In the genomic region with DNA sequence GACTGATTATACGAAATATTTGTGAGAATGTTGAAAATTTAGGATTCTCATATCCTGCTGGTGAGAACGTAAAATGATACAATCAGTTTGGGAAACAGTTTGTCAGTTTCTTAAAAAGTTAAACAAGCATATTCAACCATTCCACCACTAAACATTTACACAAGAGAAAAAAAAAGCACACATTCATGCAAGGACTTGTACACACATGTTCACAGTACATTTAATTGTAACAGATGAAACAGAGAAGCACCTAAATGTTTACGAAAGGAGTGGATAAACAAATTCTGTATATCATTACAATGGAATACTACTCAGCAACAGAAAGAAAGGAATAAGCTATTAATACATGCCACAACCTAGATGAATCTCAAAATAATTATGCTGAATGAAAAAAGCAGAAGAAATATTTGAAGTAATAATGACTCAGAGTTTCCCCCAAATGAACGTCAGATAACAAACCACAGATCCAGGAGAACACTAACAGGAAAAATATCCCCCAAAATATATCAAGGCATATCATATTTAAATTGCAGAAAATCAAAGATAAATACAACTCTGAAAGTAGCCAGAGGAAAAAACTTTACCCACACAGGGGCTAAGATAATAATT, we compare ENCODE assay signal across 18 cellular contexts. TPM values are rescaled to one million over a fixed set of nuclear protein-coding genes. Genes with fewer than 3 reads are reported as not detected.
DNase-seq lines count a peak whose midpoint lies in the region; ATAC-seq and TF ChIP-seq lines count a peak whose summit lies in the region.
"Had no signal": no experiment of that assay in that cellular context is flagged by ENCODE, and none has a peak within 500 bp of the region (broad histone marks: within the 10 kb centered on the region; RNA-seq: fewer than 3 reads in every experiment).

No MANE protein-coding gene starts in this region.

- ATAC-seq in activated T-cell treated with anti-CD3 and anti-CD28 coated beads, Interleukin-2, amount 50 U/mL, for 72 hours (replicated peaks in 1 of 2) = no peak
- ATAC-seq in activated T-helper 17 cell treated with anti-CD3 and anti-CD28 coated beads, Interleukin-2, amount 50 U/mL, for 72 hours (replicated peaks) = no peak
- no peak for ATAC-seq in HG03097 (IDR thresholded peaks at IDR 0.05; ENCODE audit: low FRiP score, unreplicated experiment)

- TF ChIP-seq CTCF in fibroblast of the aortic adventitia (IDR thresholded peaks at IDR 0.05; ENCODE audit: insufficient read depth, low read length) (no peak), vagina (IDR thresholded peaks at IDR 0.05) (no peak)

- no peak overlapping the region for H3K4me3 ChIP-seq in fibroblast of the aortic adventitia (ENCODE audit: low read depth, low read length)
- H3K4me3 ChIP-seq in vagina = peak overlapping the region in 1 of 2 donors; percentile 6
- H3K4me3 ChIP-seq: lower lobe of right lung, SK-N-MC had no signal

- H3K27ac Mint-ChIP-seq in activated T-cell treated with anti-CD3 and anti-CD28 coated beads, Interleukin-2, amount 50 U/mL, for 72 hours = peak overlapping the region; percentile 73
- peak overlapping the region; percentile 7 for H3K27ac Mint-ChIP-seq in activated T-helper 17 cell treated with anti-CD3 and anti-CD28 coated beads, Interleukin-2, amount 50 U/mL, for 72 hours
- H3K27ac Mint-ChIP-seq: activated naive CD4-positive, alpha-beta T cell treated with anti-CD3 and anti-CD28 coated beads for 36 hours had no signal

- peak overlapping the region; percentile 64 for H3K27ac ChIP-seq in vagina
- H3K27ac ChIP-seq: lower lobe of right lung, SK-N-MC had no signal

- H3K27me3 Mint-ChIP-seq in activated T-cell treated with anti-CD3 and anti-CD28 coated beads, Interleukin-2, amount 50 U/mL, for 72 hours (ENCODE audit: low read depth) = no peaks in the 10 kb centered on the region
- no peaks in the 10 kb centered on the region for H3K27me3 Mint-ChIP-seq in activated T-helper 17 cell treated with anti-CD3 and anti-CD28 coated beads, Interleukin-2, amount 50 U/mL, for 72 hours

- H3K27me3 ChIP-seq in vagina = no peaks in the 10 kb centered on the region

- peaks cover 4% of the 10 kb centered on the region for H3K4me1 Mint-ChIP-seq in activated T-cell treated with anti-CD3 and anti-CD28 coated beads, Interleukin-2, amount 50 U/mL, for 72 hours (ENCODE audit: low read depth)
- H3K4me1 Mint-ChIP-seq in activated T-helper 17 cell treated with anti-CD3 and anti-CD28 coated beads, Interleukin-2, amount 50 U/mL, for 72 hours = peaks cover 15% of the 10 kb centered on the region

- peaks cover 2 to 6% of the 10 kb centered on the region in 2 donors for H3K36me3 Mint-ChIP-seq in activated T-cell treated with anti-CD3 and anti-CD28 coated beads, Interleukin-2, amount 50 U/mL, for 72 hours (ENCODE audit: insufficient read depth in 2 of 2)
- H3K36me3 Mint-ChIP-seq in activated T-helper 17 cell treated with anti-CD3 and anti-CD28 coated beads, Interleukin-2, amount 50 U/mL, for 72 hours (ENCODE audit: low read depth) = peaks cover 63% of the 10 kb centered on the region

- H3K9me3 Mint-ChIP-seq in activated T-cell treated with anti-CD3 and anti-CD28 coated beads, Interleukin-2, amount 50 U/mL, for 72 hours = peaks cover 2% of the 10 kb centered on the region in 2 donors
- H3K9me3 Mint-ChIP-seq in activated T-helper 17 cell treated with anti-CD3 and anti-CD28 coated beads, Interleukin-2, amount 50 U/mL, for 72 hours = no peaks in the 10 kb centered on the region
- H3K9me3 Mint-ChIP-seq: activated naive CD4-positive, alpha-beta T cell treated with anti-CD3 and anti-CD28 coated beads for 36 hours had no signal

- DNase-seq in activated T-cell treated with anti-CD3 and anti-CD28 coated beads, Interleukin-2, amount 50 U/mL, for 72 hours = no peak
- no peak for DNase-seq in activated T-cell treated with anti-CD3 and anti-CD28 coated beads, Interleukin-2, amount 50 U/mL, for 1 hour
- DNase-seq in fibroblast of the aortic adventitia (ENCODE audit: low read depth) (peak; percentile 88), vagina (ENCODE audit: extremely low spot score in 2 of 2) (no peak), NK-92 (lab: John Stamatoyannopoulos, UW; ENCODE audit: unreplicated experiment) (no peak)
- DNase-seq in activated naive CD4-positive, alpha-beta T cell treated with Interleukin-2 at 50 U/mL for 16 hours = no peak
- DNase-seq: 8988T; activated CD4-positive, alpha-beta T cell treated with anti-CD3 and anti-CD28 coated beads for 4 hours; activated naive CD4-positive, alpha-beta T cell treated with anti-CD3 and anti-CD28 coated beads for 36 hours; DMS79 treated with DMSO at 0.1 percent for 48 hours; effector CD4-positive, alpha-beta T cell; hypothalamus; lower lobe of right lung; NCI-H510A treated with DMSO at 0.1 percent for 48 hours; stimulated activated CD4-positive, alpha-beta T cell treated with anti-CD3 and anti-CD28 coated beads, Interleukin-4, amount 100 ng/mL, for 4 hours had no signal

- TF ChIP-seq POLR2A in vagina (IDR thresholded peaks at IDR 0.05) = no peak

- no peaks in the 10 kb centered on the region for H3K9me3 ChIP-seq in vagina
- H3K9me3 ChIP-seq: lower lobe of right lung had no signal

- intact Hi-C loops in vagina (cut with DNase I) = no loop called here

- peaks cover 54% of the 10 kb centered on the region for H3K4me1 ChIP-seq in vagina

- H3K36me3 ChIP-seq in vagina = no peaks in the 10 kb centered on the region
- H3K36me3 ChIP-seq: lower lobe of right lung had no signal

- no peak overlapping the region for H3K4me3 Mint-ChIP-seq in activated T-cell treated with anti-CD3 and anti-CD28 coated beads, Interleukin-2, amount 50 U/mL, for 72 hours
- no peak overlapping the region for H3K4me3 Mint-ChIP-seq in activated T-helper 17 cell treated with anti-CD3 and anti-CD28 coated beads, Interleukin-2, amount 50 U/mL, for 72 hours
- H3K4me3 Mint-ChIP-seq: activated naive CD4-positive, alpha-beta T cell treated with anti-CD3 and anti-CD28 coated beads for 36 hours had no signal

RNA-seq across cellular contexts. Expression of a gene that starts 14.3 kb away (rescaled TPM):
- 10 to 100 TPM; 45.3 to 46.1 TPM for total RNA-seq in activated T-cell treated with anti-CD3 and anti-CD28 coated beads, Interleukin-2, amount 50 U/mL, for 72 hours
- 10 to 100 TPM; 54.5 to 69.3 TPM for total RNA-seq in activated T-helper 17 cell treated with anti-CD3 and anti-CD28 coated beads, Interleukin-2, amount 50 U/mL, for 72 hours
- 117 and 121 TPM in 2 replicates for total RNA-seq in fibroblast of the aortic adventitia (ENCODE audit: low replicate concordance)
- total RNA-seq in vagina = 48.6 TPM
